Comparison of ENCODE assay signal across 15 cellular contexts in genomic region chr6:6392214-6393068, GRCh38.
A peak's percentile ranks its signal among the peaks of the same experiment; 100 is the strongest.
DNase-seq lines count a peak whose midpoint lies in the region; ATAC-seq, FAIRE-seq and TF ChIP-seq lines count a peak whose summit lies in the region.
"Had no signal": no experiment of that assay in that cellular context is flagged by ENCODE, and none has a peak within 500 bp of the region (broad histone marks: within the 10 kb centered on the region; RNA-seq: fewer than 3 reads in every experiment).

No MANE protein-coding gene starts in this region.

- H3K4me1 Mint-ChIP-seq in activated T-cell treated with anti-CD3 and anti-CD28 coated beads, Interleukin-2, amount 50 U/mL, for 4 hours (ENCODE audit: low read depth) = no peaks in the 10 kb centered on the region

- H3K27me3 Mint-ChIP-seq in activated T-cell treated with anti-CD3 and anti-CD28 coated beads, Interleukin-2, amount 50 U/mL, for 4 hours (ENCODE audit: low read depth) = peaks cover 9% of the 10 kb centered on the region

- DNase-seq in activated T-cell treated with anti-CD3 and anti-CD28 coated beads, Interleukin-2, amount 50 U/mL, for 4 hours = no peak
- no peak for DNase-seq in frontal cortex (ENCODE audit: low spot score in 2 of 2)
- no peak for DNase-seq in erythroblast (lab: John Stamatoyannopoulos, UW)
- DNase-seq in ecto neural progenitor cell (ENCODE audit: low spot score) = no peak
- DNase-seq: Caco-2, foreskin keratinocyte, OCI-M1, ovary had no signal

- H3K9me3 Mint-ChIP-seq in activated T-cell treated with anti-CD3 and anti-CD28 coated beads, Interleukin-2, amount 50 U/mL, for 4 hours = no peaks in the 10 kb centered on the region
- H3K9me3 Mint-ChIP-seq: activated T-helper 2 cell treated with anti-CD3 and anti-CD28 coated beads, Interferon-gamma antibody, Interleukin-2, Interleukin-4, amounts not matched to agents 10 μg/mL and 5 μg/mL and 100 μg/mL, durations not matched to agents 14 hours and 24 hours and 36 hours; type B pancreatic cell had no signal

- peak; percentile 43; the same call in 1 of the 2 replicates for TF ChIP-seq POLR2A in Raji (IDR thresholded peaks at IDR 0.05; ENCODE audit: insufficient read depth, low read depth, low read length)
- no peak for TF ChIP-seq POLR2A in erythroblast (IDR thresholded peaks at IDR 0.05; ENCODE audit: low read length)

- no peak overlapping the region for H3K4me3 Mint-ChIP-seq in activated T-cell treated with anti-CD3 and anti-CD28 coated beads, Interleukin-2, amount 50 U/mL, for 4 hours
- H3K4me3 Mint-ChIP-seq: type B pancreatic cell had no signal

- ATAC-seq in GM18517 (IDR thresholded peaks at IDR 0.05; ENCODE audit: unreplicated experiment) = peak; percentile 71
- ATAC-seq in GM21390 (IDR thresholded peaks at IDR 0.05; ENCODE audit: unreplicated experiment) = peak; percentile 73
- peak; percentile 58 for ATAC-seq in HG03060 (IDR thresholded peaks at IDR 0.05; ENCODE audit: low read depth, unreplicated experiment)
- ATAC-seq in activated T-cell treated with anti-CD3 and anti-CD28 coated beads, Interleukin-2, amount 50 U/mL, for 4 hours = no peak
- ATAC-seq: foreskin keratinocyte had no signal

- no peak for FAIRE-seq in frontal cortex (lab: Jason Lieb, UNC)
- FAIRE-seq: H54 had no signal

- no peaks in the 10 kb centered on the region for H3K36me3 Mint-ChIP-seq in activated T-cell treated with anti-CD3 and anti-CD28 coated beads, Interleukin-2, amount 50 U/mL, for 4 hours (ENCODE audit: insufficient read depth)
- H3K36me3 Mint-ChIP-seq: type B pancreatic cell had no signal

Comparison
In these comparisons a context has a peak if more than half of its experiments do, and no peak if none do; other contexts are left out.
1. ATAC-seq: peak in GM18517 (single experiment), GM21390 (single experiment) and HG03060 (single experiment); none in activated T-cell treated with anti-CD3 and anti-CD28 coated beads, Interleukin-2, amount 50 U/mL, for 4 hours (0 of 2).